In the genomic region with DNA sequence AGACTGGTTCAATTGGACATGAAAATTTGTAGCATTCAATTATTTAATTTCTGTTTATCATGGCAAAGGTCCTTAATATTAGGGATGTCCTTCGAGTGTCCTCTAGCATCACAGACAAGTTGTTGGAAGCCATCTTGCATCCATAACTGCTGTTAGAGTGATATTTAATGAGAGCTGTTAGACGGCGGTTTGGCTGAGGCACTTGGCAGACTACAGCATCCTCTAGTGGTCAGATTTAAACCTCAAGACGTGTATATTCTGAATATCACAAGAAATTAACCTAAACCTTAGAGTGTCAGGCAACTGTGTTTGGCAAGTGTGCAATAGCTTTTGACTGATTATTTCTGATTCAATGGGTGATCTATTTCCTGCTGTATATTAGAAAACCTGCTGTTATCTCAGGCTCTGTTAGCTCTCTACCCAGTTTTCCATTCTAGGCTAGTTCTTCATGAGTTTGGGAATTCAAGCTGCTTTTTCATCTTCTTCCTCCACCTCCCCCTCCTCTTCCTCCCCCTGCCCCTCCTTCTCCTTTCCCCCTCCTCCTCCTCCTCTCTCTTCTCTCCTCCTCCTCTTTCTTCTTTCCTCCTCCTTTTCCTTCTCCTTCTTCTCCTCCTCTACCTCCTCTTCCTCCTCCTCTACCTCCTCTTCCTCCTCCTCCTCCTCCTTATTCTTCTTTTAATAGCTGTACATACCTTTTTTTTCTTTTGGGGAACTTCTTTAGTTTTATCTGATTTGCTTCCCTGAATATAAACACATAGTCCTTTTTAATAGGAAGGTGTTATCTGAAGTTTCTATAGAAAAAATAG, we compare ENCODE assay signal across 8 cellular contexts. TPM values are rescaled to one million over a fixed set of nuclear protein-coding genes. Genes with fewer than 3 reads are reported as not detected.
DNase-seq lines count a peak whose midpoint lies in the region; ATAC-seq, FAIRE-seq and TF ChIP-seq lines count a peak whose summit lies in the region.

No MANE protein-coding gene starts in this region.

- intact Hi-C loops in mammary epithelial cell (cut with micrococcal nuclease): loop anchor here (1.0 to 10.0 kb wide), 2 partner anchors 195 to 368 kb away; no protein-coding TSS in a partner anchor

- CTCF ChIA-PET in mammary epithelial cell (lab: Charles Lee; ENCODE audit: low non-redundant PET): interaction anchor here (0.6 to 0.7 kb wide), 2 partner anchors 195 to 1587 kb away, joined by 3 to 17 read pairs; no protein-coding TSS in a partner anchor

- TF ChIP-seq CTCF in GM12873 (IDR thresholded peaks at IDR 0.05; ENCODE audit: insufficient read depth, low read depth, low read length, missing control alignments) (peak; percentile 96), NB4 (IDR thresholded peaks at IDR 0.05; ENCODE audit: low read depth, low read length) (peak; percentile 72), mammary epithelial cell (conservative IDR thresholded peaks at IDR 0.05 in 1 of 2, IDR thresholded peaks at IDR 0.05 in 1 of 2; ENCODE audit: extremely low read depth in 1 of 2, insufficient read depth in 1 of 2, low read depth in 1 of 2, low read length in 2 of 2) (peak; percentile 94 to 96), keratinocyte (optimal IDR thresholded peaks at IDR 0.05 in 1 of 3, IDR thresholded peaks at IDR 0.05 in 1 of 3, conservative IDR thresholded peaks at IDR 0.05 in 1 of 3; ENCODE audit: extremely low read depth in 1 of 3, insufficient read depth in 2 of 3, low read length in 3 of 3) (peak; percentile 80 to 92 (median 80))

- no peak overlapping the region for H3K4me2 ChIP-seq in mammary epithelial cell (ENCODE audit: insufficient read depth, low read depth, low read length)
- H3K4me2 ChIP-seq in keratinocyte (ENCODE audit: control insufficient read depth, extremely low read depth, insufficient read depth, low read depth, low read length): no peak overlapping the region

- H3K27me3 ChIP-seq in ACC112 (ENCODE audit: insufficient read depth, low read length) (peaks cover 22% of the 10 kb centered on the region), SJCRH30 (no peaks in the 10 kb centered on the region), mammary epithelial cell (ENCODE audit: insufficient read depth, low read length) (no peaks in the 10 kb centered on the region), keratinocyte (ENCODE audit: control insufficient read depth, extremely low read depth, insufficient read depth, low read length) (no peaks in the 10 kb centered on the region)

- H3K4me3 ChIP-seq in ACC112 (ENCODE audit: low read depth, low read length) (no peak overlapping the region), NB4 (ENCODE audit: low read depth, low read length) (no peak overlapping the region), SJCRH30 (no peak overlapping the region), mammary epithelial cell (replicated peaks in 1 of 3; ENCODE audit: insufficient read depth in 1 of 3, low read depth in 2 of 3, low read length in 3 of 3) (no peak overlapping the region), keratinocyte (ENCODE audit: control insufficient read depth in 2 of 3, extremely low read depth in 1 of 3, insufficient read depth in 2 of 3, low read depth in 1 of 3, low read length in 3 of 3) (no peak overlapping the region)

- BruUV-seq in mammary epithelial cell (replicated peaks; lab: Mats Ljungman, UMichigan): no TSS peak

- dilution Hi-C loops in mammary epithelial cell (cut with HindIII; ENCODE audit: low sequenced_read_pairs): no loop called here
- dilution Hi-C loops in keratinocyte (cut with MboI; ENCODE audit: extremely low pct_ligation_motif_present, low sequenced_read_pairs): no loop called here

- H3K9ac ChIP-seq in mammary epithelial cell (ENCODE audit: insufficient read depth, low read length): no peak overlapping the region
- H3K9ac ChIP-seq in keratinocyte (ENCODE audit: control insufficient read depth, extremely low read depth, insufficient read depth, low read length): no peak overlapping the region

- peak; percentile 69 for DNase-seq in NB4 (ENCODE audit: low read depth)
- DNase-seq in SJCRH30: peak; percentile 73 to 92
- peak; percentile 36 for DNase-seq in mammary epithelial cell
- peak; percentile 11 for DNase-seq in keratinocyte (ENCODE audit: low read depth, low spot score)
- DNase-seq in stimulated activated CD4-positive, alpha-beta T cell treated with anti-CD3 and anti-CD28 coated beads, TNF-alpha, amount 100 ng/mL, for 24 hours (ENCODE audit: low read depth in 3 of 3): peak in 2 of 3 experiments; percentile 14 to 22

- H3K4me1 ChIP-seq in ACC112 (ENCODE audit: control insufficient read depth, insufficient read depth, low read length, unreplicated experiment) (no peaks in the 10 kb centered on the region), SJCRH30 (peaks cover 38% of the 10 kb centered on the region), mammary epithelial cell (ENCODE audit: insufficient read depth, low read length) (no peaks in the 10 kb centered on the region), keratinocyte (ENCODE audit: control insufficient read depth, extremely low read depth, insufficient read depth, low read length) (no peaks in the 10 kb centered on the region)

- 13% methylated on average over 4 of the region's 4 CpGs for WGBS in mammary epithelial cell (ENCODE audit: low coverage, missing lambda C conversion rate)

- H2AFZ ChIP-seq in ACC112 (ENCODE audit: low read length, unreplicated experiment) (peak overlapping the region; percentile 41), mammary epithelial cell (ENCODE audit: low read depth, low read length) (no peak overlapping the region), keratinocyte (ENCODE audit: control insufficient read depth, low read length) (no peak overlapping the region)

- H3K36me3 ChIP-seq in ACC112 (ENCODE audit: insufficient read depth, low read length): no peaks in the 10 kb centered on the region
- no peaks in the 10 kb centered on the region for H3K36me3 ChIP-seq in SJCRH30
- H3K36me3 ChIP-seq in mammary epithelial cell (ENCODE audit: insufficient read depth, low read length): no peaks in the 10 kb centered on the region
- H3K36me3 ChIP-seq in keratinocyte (ENCODE audit: control insufficient read depth in 2 of 2, extremely low read depth in 1 of 2, insufficient read depth in 2 of 2, low read length in 2 of 2): no peaks in the 10 kb centered on the region

- ATAC-seq in HG02588 (IDR thresholded peaks at IDR 0.05; ENCODE audit: unreplicated experiment): peak; percentile 86

- no peaks in the 10 kb centered on the region for H3K9me3 ChIP-seq in SJCRH30 (replicated peaks)
- H3K9me3 ChIP-seq in mammary epithelial cell (replicated peaks; ENCODE audit: insufficient read depth, low read length): no peaks in the 10 kb centered on the region
- no peaks in the 10 kb centered on the region for H3K9me3 ChIP-seq in keratinocyte (ENCODE audit: control insufficient read depth, low read depth, low read length)

- TF ChIP-seq POLR2A in NB4 (IDR thresholded peaks at IDR 0.05; ENCODE audit: extremely low read depth, insufficient read length): no peak

- H3K9me1 ChIP-seq in keratinocyte (ENCODE audit: control insufficient read depth, extremely low read depth, insufficient read depth, low read length): no peaks in the 10 kb centered on the region

- in situ Hi-C loops in mammary epithelial cell (cut with MboI; ENCODE audit: low sequenced_read_pairs in 2 of 2): loop anchor here in 1 of 2 donors (5.0 kb wide), 1 partner anchor 196 kb away; no protein-coding TSS in a partner anchor

- H3K27ac ChIP-seq in ACC112 (ENCODE audit: low read depth, low read length): no peak overlapping the region
- peak overlapping the region; percentile 46 for H3K27ac ChIP-seq in SJCRH30
- H3K27ac ChIP-seq in mammary epithelial cell (ENCODE audit: insufficient read depth, low read depth, low read length): no peak overlapping the region
- H3K27ac ChIP-seq in keratinocyte (ENCODE audit: control insufficient read depth, insufficient read depth, low read length): no peak overlapping the region

- no peak for FAIRE-seq in keratinocyte (lab: Jason Lieb, UNC)

- H4K20me1 ChIP-seq in mammary epithelial cell (ENCODE audit: insufficient read depth, low read length) (no peaks in the 10 kb centered on the region), keratinocyte (ENCODE audit: control insufficient read depth, extremely low read depth, insufficient read depth, low read length) (no peaks in the 10 kb centered on the region)

- H3K79me2 ChIP-seq in ACC112 (ENCODE audit: control insufficient read depth, insufficient read depth, low read length, unreplicated experiment): no peaks in the 10 kb centered on the region
- H3K79me2 ChIP-seq in mammary epithelial cell (ENCODE audit: insufficient read depth, low read length): no peaks in the 10 kb centered on the region
- no peaks in the 10 kb centered on the region for H3K79me2 ChIP-seq in keratinocyte (ENCODE audit: control insufficient read depth, insufficient read depth, low read length)

RNA-seq across cellular contexts. Expression of a gene that starts 8.6 kb away (rescaled TPM):
- total RNA-seq in SJCRH30 (2014; rRNA removed; shearing (Covaris generic)): not detected in 2 replicates
- total RNA-seq in mammary epithelial cell: not detected
- polyA plus RNA-seq in mammary epithelial cell (not detected), keratinocyte (0.13 to 0.17 TPM in 2 of 3 replicates, not detected in the other)
- polyA minus RNA-seq in mammary epithelial cell (not detected), keratinocyte (not detected in 3 replicates)
- polyA plus RNA-seq in keratinocyte (2011; ENCODE audit: low read depth): 22.2 TPM
- 0.19 and 4.0 TPM in 2 replicates for polyA plus RNA-seq in keratinocyte (2011; cell fraction: cytosol; rRNA removed)
- polyA plus RNA-seq in keratinocyte (2011; cell fraction: nucleus; rRNA removed): 0.57 and 10.7 TPM in 2 replicates
- 68.3 TPM in 1 of 2 replicates, not detected in the other for polyA plus RNA-seq in keratinocyte (2012; ENCODE audit: low replicate concordance)
- polyA minus RNA-seq in keratinocyte (2011; cell fraction: cytosol; rRNA and poly(A)+ RNA removed): not detected
- polyA minus RNA-seq in keratinocyte (2011; cell fraction: nucleus; rRNA and poly(A)+ RNA removed): not detected in 2 replicates

RNA-seq across cellular contexts. Expression of a gene that starts 40.4 kb away (rescaled TPM):
- 83.8 and 88.6 TPM in 2 replicates for total RNA-seq in SJCRH30 (2014; rRNA removed; shearing (Covaris generic))
- under 1 TPM in 1 of 2 donors, not detected in 1; 0.83 TPM for total RNA-seq in mammary epithelial cell
- polyA plus RNA-seq in mammary epithelial cell (0.12 TPM), keratinocyte (not detected in 3 replicates)
- polyA minus RNA-seq in mammary epithelial cell (not detected), keratinocyte (not detected in 3 replicates)
- polyA plus RNA-seq in keratinocyte (2011; ENCODE audit: low read depth): not detected
- polyA plus RNA-seq in keratinocyte (2011; cell fraction: cytosol; rRNA removed): not detected in 2 replicates
- not detected in 2 replicates for polyA plus RNA-seq in keratinocyte (2011; cell fraction: nucleus; rRNA removed)
- polyA plus RNA-seq in keratinocyte (2012; ENCODE audit: low replicate concordance): not detected in 2 replicates
- polyA minus RNA-seq in keratinocyte (2011; cell fraction: cytosol; rRNA and poly(A)+ RNA removed): not detected
- not detected in 2 replicates for polyA minus RNA-seq in keratinocyte (2011; cell fraction: nucleus; rRNA and poly(A)+ RNA removed)

RNA-seq across cellular contexts. Expression of a gene that starts 55.6 kb away (rescaled TPM):
- total RNA-seq in SJCRH30 (2014; rRNA removed; shearing (Covaris generic)): not detected in 2 replicates
- total RNA-seq in mammary epithelial cell: not detected
- polyA plus RNA-seq in mammary epithelial cell (not detected), keratinocyte (not detected in 3 replicates)
- polyA minus RNA-seq in mammary epithelial cell (not detected), keratinocyte (not detected in 3 replicates)
- polyA plus RNA-seq in keratinocyte (2011; ENCODE audit: low read depth): not detected
- not detected in 2 replicates for polyA plus RNA-seq in keratinocyte (2011; cell fraction: cytosol; rRNA removed)
- not detected in 2 replicates for polyA plus RNA-seq in keratinocyte (2011; cell fraction: nucleus; rRNA removed)
- not detected in 2 replicates for polyA plus RNA-seq in keratinocyte (2012; ENCODE audit: low replicate concordance)
- polyA minus RNA-seq in keratinocyte (2011; cell fraction: cytosol; rRNA and poly(A)+ RNA removed): not detected
- polyA minus RNA-seq in keratinocyte (2011; cell fraction: nucleus; rRNA and poly(A)+ RNA removed): not detected in 2 replicates

Comparison
In these comparisons a context has a peak if more than half of its experiments do, and no peak if none do; other contexts are left out.
1. DNase-seq: peak in every context shown above with its lines; median percentile 82 in SJCRH30; 69 in NB4; 36 in mammary epithelial cell; 18 in stimulated activated CD4-positive, alpha-beta T cell treated with anti-CD3 and anti-CD28 coated beads, TNF-alpha, amount 100 ng/mL, for 24 hours; 11 in keratinocyte.
2. RNA of a gene that starts 40.4 kb away (total RNA-seq): 83.8 to 88.6 TPM in SJCRH30; 0.83 TPM in mammary epithelial cell; every median in the first group is over 10 times any median in the second.
3. Peak in every context shown above with its lines, with median percentiles within 50 percentile points of each other: CTCF ChIP-seq.